24 cellular contexts compared by ENCODE assay signal in the genomic region with DNA sequence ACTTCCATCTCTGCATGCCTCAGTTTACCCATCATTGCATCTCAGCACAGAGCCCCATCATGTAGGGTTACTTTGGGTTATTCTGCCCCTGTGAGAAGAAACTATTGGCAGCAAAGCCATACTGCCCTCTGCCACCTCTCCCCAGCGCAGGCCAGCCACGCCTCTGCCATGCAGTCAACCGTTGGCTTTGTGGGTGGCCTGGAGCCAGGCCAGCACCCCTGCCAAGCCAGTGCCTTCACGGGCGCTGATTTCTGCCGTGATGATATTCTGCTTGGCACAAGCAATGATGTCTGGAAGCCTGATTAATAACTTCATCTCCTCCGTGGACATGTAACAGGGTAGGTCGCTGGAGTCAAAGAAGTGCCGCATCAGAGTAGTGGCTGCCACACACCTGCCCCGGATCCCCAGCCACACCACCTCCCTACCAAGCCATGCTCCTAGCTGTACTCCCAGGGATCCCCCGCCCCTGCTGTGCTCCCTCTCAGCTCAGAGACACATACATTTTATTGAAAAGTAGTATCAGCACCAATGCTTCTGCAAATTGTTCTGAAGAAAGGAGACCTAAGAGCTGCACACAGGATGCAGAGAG. TPM values are rescaled to one million over a fixed set of nuclear protein-coding genes. Genes with fewer than 3 reads are reported as not detected.
A peak's percentile ranks its signal among the peaks of the same experiment; 100 is the strongest.
DNase-seq lines count a peak whose midpoint lies in the region; ATAC-seq, FAIRE-seq and TF ChIP-seq lines count a peak whose summit lies in the region.
"Had no signal": no experiment of that assay in that cellular context is flagged by ENCODE, and none has a peak within 500 bp of the region (broad histone marks: within the 10 kb centered on the region; RNA-seq: fewer than 3 reads in every experiment).

No MANE protein-coding gene starts in this region.

- intact Hi-C loops in MCF 10A (cut with micrococcal nuclease) (no loop called here), mammary epithelial cell (cut with micrococcal nuclease) (no loop called here), kidney (cut with DNase I) (no loop called here), sciatic nerve (cut with DNase I) (no loop called here)

- ATAC-seq in HG03135 (IDR thresholded peaks at IDR 0.05; ENCODE audit: unreplicated experiment) (no peak), sciatic nerve (no peak)
- ATAC-seq: foreskin keratinocyte, natural killer cell had no signal

- TF ChIP-seq CTCF in MCF 10A (IDR thresholded peaks at IDR 0.05; ENCODE audit: unreplicated experiment): no peak
- TF ChIP-seq CTCF in mammary epithelial cell (conservative IDR thresholded peaks at IDR 0.05 in 1 of 2, IDR thresholded peaks at IDR 0.05 in 1 of 2; ENCODE audit: extremely low read depth in 1 of 2, insufficient read depth in 1 of 2, low read depth in 1 of 2, low read length in 2 of 2): no peak
- no peak for TF ChIP-seq CTCF in kidney (IDR thresholded peaks at IDR 0.05; ENCODE audit: borderline replicate concordance, extremely low read depth, insufficient read depth)

- POLR2A ChIA-PET in MCF 10A (lab: Yijun Ruan, JAX): interaction anchor here (0.6 to 1.2 kb wide), 2 partner anchors 15 to 23 kb away, joined by 3 to 4 read pairs; a partner anchor contains a TSS

- no peak overlapping the region for H3K27ac Mint-ChIP-seq in MCF 10A (ENCODE audit: low read depth, unreplicated experiment)
- H3K27ac Mint-ChIP-seq: natural killer cell; stimulated activated naive CD8-positive, alpha-beta T cell treated with anti-CD3 and anti-CD28 coated beads, Interleukin-15, Interleukin-2, amounts not matched to agents 100 ng/mL and 50 ng/mL, for 24 hours had no signal

- 27% methylated on average over 11 of the region's 11 CpGs for WGBS in mammary epithelial cell (ENCODE audit: low coverage, missing lambda C conversion rate)
- 11 to 62% (median 37%) methylated on average over 11 of the region's 11 CpGs for WGBS in small intestine, 3 donors

- H3K4me3 Mint-ChIP-seq in MCF 10A (ENCODE audit: unreplicated experiment): no peak overlapping the region
- H3K4me3 Mint-ChIP-seq: natural killer cell; stimulated activated naive CD8-positive, alpha-beta T cell treated with anti-CD3 and anti-CD28 coated beads, Interleukin-15, Interleukin-2, amounts not matched to agents 100 ng/mL and 50 ng/mL, for 24 hours had no signal

- H3K36me3 Mint-ChIP-seq in MCF 10A (ENCODE audit: insufficient read depth, unreplicated experiment): no peaks in the 10 kb centered on the region
- H3K36me3 Mint-ChIP-seq: natural killer cell had no signal

- H3K4me3 ChIP-seq in mammary epithelial cell (replicated peaks in 1 of 3; ENCODE audit: insufficient read depth in 1 of 3, low read depth in 2 of 3, low read length in 3 of 3): no peak overlapping the region
- H3K4me3 ChIP-seq in kidney (ENCODE audit: low read length in 2 of 2): no peak overlapping the region
- no peak overlapping the region for H3K4me3 ChIP-seq in small intestine (ENCODE audit: low read depth in 1 of 2, low read length in 2 of 2)
- H3K4me3 ChIP-seq: ascending aorta, colonic mucosa, lung, prostate gland had no signal

- DNase-seq in MCF 10A (ENCODE audit: unreplicated experiment) (peak; percentile 49), mammary epithelial cell (no peak), NCI-H69 (lab: John Stamatoyannopoulos, UW) (peak; percentile 71), kidney (peak; percentile 82), urothelium cell line (ENCODE audit: low spot score) (no peak), small intestine (no peak), sciatic nerve (ENCODE audit: low spot score) (no peak)
- DNase-seq: activated CD4-positive, alpha-beta T cell treated with anti-CD3 and anti-CD28 coated beads for 4 hours; activated naive CD4-positive, alpha-beta T cell treated with Interleukin-2 at 50 U/mL for 16 hours; colonic mucosa; foreskin keratinocyte; natural killer cell; NCI-H226; stimulated activated CD4-positive, alpha-beta T cell treated with anti-CD3 and anti-CD28 coated beads, Interleukin-15, amount 100 ng/mL, for 24 hours; T1000 had no signal

- H3K4me2 ChIP-seq in mammary epithelial cell (ENCODE audit: insufficient read depth, low read depth, low read length): no peak overlapping the region

- H3K4me1 Mint-ChIP-seq in MCF 10A (ENCODE audit: insufficient read depth, unreplicated experiment): no peaks in the 10 kb centered on the region
- H3K4me1 Mint-ChIP-seq: natural killer cell had no signal

- H3K27me3 ChIP-seq in mammary epithelial cell (ENCODE audit: insufficient read depth, low read length): no peaks in the 10 kb centered on the region
- H3K27me3 ChIP-seq in small intestine (ENCODE audit: control insufficient read depth in 2 of 2, insufficient read depth in 2 of 2, low read length in 2 of 2): no peaks in the 10 kb centered on the region
- H3K27me3 ChIP-seq: ascending aorta, colonic mucosa had no signal

- dilution Hi-C loops in mammary epithelial cell (cut with HindIII; ENCODE audit: low sequenced_read_pairs): no loop called here

- H3K9ac ChIP-seq in mammary epithelial cell (ENCODE audit: insufficient read depth, low read length) (no peak overlapping the region), kidney (ENCODE audit: low read length in 2 of 2) (no peak overlapping the region)

- in situ Hi-C loops in mammary epithelial cell (cut with MboI; ENCODE audit: low sequenced_read_pairs in 2 of 2): no loop called here

- H3K9me3 ChIP-seq in mammary epithelial cell (replicated peaks; ENCODE audit: insufficient read depth, low read length): no peaks in the 10 kb centered on the region
- no peaks in the 10 kb centered on the region for H3K9me3 ChIP-seq in kidney (ENCODE audit: control insufficient read depth in 1 of 2, low read length in 2 of 2)
- H3K9me3 ChIP-seq in small intestine (ENCODE audit: control insufficient read depth, low read depth): no peaks in the 10 kb centered on the region
- H3K9me3 ChIP-seq: ascending aorta, colonic mucosa, prostate gland had no signal

- CTCF ChIA-PET in MCF 10A (lab: Yijun Ruan, JAX): interaction anchor here (0.6 to 1.8 kb wide), 2 partner anchors 14 to 16 kb away, joined by 3 to 5 read pairs; a partner anchor contains a TSS
- CTCF ChIA-PET in mammary epithelial cell (lab: Charles Lee; ENCODE audit: low non-redundant PET): interaction anchor here (0.7 kb wide), 1 partner anchor 36 kb away, joined by 5 read pairs; no protein-coding TSS in a partner anchor

- no peaks in the 10 kb centered on the region for H3K36me3 ChIP-seq in mammary epithelial cell (ENCODE audit: insufficient read depth, low read length)
- H3K36me3 ChIP-seq in kidney (ENCODE audit: control insufficient read depth in 1 of 2, insufficient read depth in 2 of 2, low read length in 2 of 2): no peaks in the 10 kb centered on the region
- no peaks in the 10 kb centered on the region for H3K36me3 ChIP-seq in small intestine (ENCODE audit: control insufficient read depth in 2 of 2, insufficient read depth in 2 of 2, low read length in 2 of 2)
- H3K36me3 ChIP-seq: ascending aorta, colonic mucosa, prostate gland had no signal

- BruUV-seq in MCF 10A (replicated peaks; lab: Mats Ljungman, UMichigan) (no TSS peak), mammary epithelial cell (replicated peaks; lab: Mats Ljungman, UMichigan) (no TSS peak)

- no peaks in the 10 kb centered on the region for H3K9me3 Mint-ChIP-seq in MCF 10A (ENCODE audit: unreplicated experiment)
- H3K9me3 Mint-ChIP-seq: natural killer cell; stimulated activated naive CD8-positive, alpha-beta T cell treated with anti-CD3 and anti-CD28 coated beads, Interleukin-15, Interleukin-2, amounts not matched to agents 100 ng/mL and 50 ng/mL, for 24 hours had no signal

- H3K4me1 ChIP-seq in mammary epithelial cell (ENCODE audit: insufficient read depth, low read length) (no peaks in the 10 kb centered on the region), kidney (ENCODE audit: control insufficient read depth in 1 of 2, insufficient read depth in 1 of 2, low read depth in 1 of 2, low read length in 2 of 2) (no peaks in the 10 kb centered on the region), small intestine (ENCODE audit: control insufficient read depth in 2 of 2, insufficient read depth in 1 of 2, low read depth in 1 of 2, low read length in 1 of 2) (no peaks in the 10 kb centered on the region)
- H3K4me1 ChIP-seq: ascending aorta, colonic mucosa, foreskin keratinocyte, prostate gland had no signal

- H3K27me3 Mint-ChIP-seq in MCF 10A (ENCODE audit: insufficient read depth, unreplicated experiment): no peaks in the 10 kb centered on the region

- H3K79me2 ChIP-seq in mammary epithelial cell (ENCODE audit: insufficient read depth, low read length): no peaks in the 10 kb centered on the region

- H2AFZ ChIP-seq in mammary epithelial cell (ENCODE audit: low read depth, low read length): no peak overlapping the region

- H4K20me1 ChIP-seq in mammary epithelial cell (ENCODE audit: insufficient read depth, low read length): no peaks in the 10 kb centered on the region

- H3K27ac ChIP-seq in mammary epithelial cell (ENCODE audit: insufficient read depth, low read depth, low read length): no peak overlapping the region
- no peak overlapping the region for H3K27ac ChIP-seq in kidney (ENCODE audit: low read depth in 2 of 2, low read length in 2 of 2)
- H3K27ac ChIP-seq in small intestine (ENCODE audit: low read depth in 1 of 2, low read length in 1 of 2): no peak overlapping the region
- H3K27ac ChIP-seq: ascending aorta, colonic mucosa, foreskin keratinocyte, prostate gland had no signal

- FAIRE-seq in kidney (lab: Jason Lieb, UNC) (no peak), urothelium cell line (lab: Jason Lieb, UNC) (peak; percentile 84), small intestine (lab: Jason Lieb, UNC) (no peak)
- FAIRE-seq: endothelial cell of umbilical vein, G401.6, GM12891 had no signal

RNA-seq across cellular contexts. Expression of a gene that starts 15.0 kb away (rescaled TPM):
- total RNA-seq in MCF 10A (2022): 11.1 and 12.2 TPM in 2 replicates
- total RNA-seq in mammary epithelial cell: 10 to 100 TPM; 14.3 to 16.9 TPM
- polyA plus RNA-seq in mammary epithelial cell: 16.7 TPM
- polyA minus RNA-seq in mammary epithelial cell: 26.8 TPM
- 8.5 TPM for total RNA-seq in kidney
- 8.4 TPM for polyA plus RNA-seq in kidney (ENCODE audit: insufficient read depth, low read depth, low replicate concordance)
- polyA plus RNA-seq in small intestine: 1 to 10 TPM; 2.7 to 7.2 (median 4.1) TPM
- total RNA-seq in sciatic nerve: 17.6 TPM

RNA-seq across cellular contexts. Expression of a gene that starts 28.6 kb away (rescaled TPM):
- not detected in 2 replicates for total RNA-seq in MCF 10A (2022)
- total RNA-seq in mammary epithelial cell: not detected
- polyA plus RNA-seq in mammary epithelial cell: not detected
- not detected for polyA minus RNA-seq in mammary epithelial cell
- not detected for total RNA-seq in kidney
- polyA plus RNA-seq in kidney (ENCODE audit: insufficient read depth, low read depth, low replicate concordance): not detected
- polyA plus RNA-seq in small intestine: not detected
- total RNA-seq in sciatic nerve: not detected
- total RNA-seq: ascending aorta, colonic mucosa, endothelial cell of umbilical vein, foreskin keratinocyte, lung, natural killer cell, ureter had no signal
- polyA plus RNA-seq: endothelial cell of umbilical vein, foreskin keratinocyte, lung had no signal

RNA-seq across cellular contexts. Expression of a gene that starts 41.7 kb away (rescaled TPM):
- total RNA-seq in MCF 10A (2022) (31.0 and 35.5 TPM in 2 replicates), mammary epithelial cell (10 to 100 TPM; 26.0 to 38.2 TPM), kidney (19.7 TPM), sciatic nerve (3.1 TPM)
- polyA plus RNA-seq in mammary epithelial cell (20.8 TPM), kidney (ENCODE audit: insufficient read depth, low read depth, low replicate concordance) (8.8 TPM), small intestine (10 to 100 TPM; 16.1 to 54.1 (median 41.6) TPM)
- polyA minus RNA-seq in mammary epithelial cell: 67.1 TPM
- total RNA-seq: ascending aorta, endothelial cell of umbilical vein had no signal

RNA-seq across cellular contexts. Expression of a gene that starts 47.4 kb away (rescaled TPM):
- total RNA-seq in MCF 10A (2022): not detected in 2 replicates
- under 1 TPM in 1 of 2 donors, not detected in 1; 0.50 TPM for total RNA-seq in mammary epithelial cell
- not detected for polyA plus RNA-seq in mammary epithelial cell
- not detected for polyA minus RNA-seq in mammary epithelial cell
- not detected for total RNA-seq in kidney
- polyA plus RNA-seq in kidney (ENCODE audit: insufficient read depth, low read depth, low replicate concordance): not detected
- polyA plus RNA-seq in small intestine: under 1 TPM in 1 of 3 donors, not detected in 2; 0.16 TPM
- not detected for total RNA-seq in sciatic nerve
- total RNA-seq: ascending aorta, colonic mucosa, endothelial cell of umbilical vein, foreskin keratinocyte, lung, natural killer cell, prostate gland, ureter had no signal
- polyA plus RNA-seq: endothelial cell of umbilical vein had no signal

RNA-seq across cellular contexts. Expression of a gene that starts 49.3 kb away (rescaled TPM):
- 61.5 and 82.6 TPM in 2 replicates for total RNA-seq in MCF 10A (2022)
- total RNA-seq in mammary epithelial cell: 10 to 100 TPM; 31.5 to 41.5 TPM
- polyA plus RNA-seq in mammary epithelial cell: 61.2 TPM
- polyA minus RNA-seq in mammary epithelial cell: 20.1 TPM
- 22.4 TPM for total RNA-seq in kidney
- 93.2 TPM for polyA plus RNA-seq in kidney (ENCODE audit: insufficient read depth, low read depth, low replicate concordance)
- 100 to 1,000 TPM in 2 of 3 donors, 10 to 100 TPM in 1; 67.3 to 152 (median 122) TPM for polyA plus RNA-seq in small intestine
- total RNA-seq in sciatic nerve: 18.3 TPM

Comparison
In these comparisons a context has a peak if more than half of its experiments do, and no peak if none do; other contexts are left out.
1. DNase-seq: peak in MCF 10A (single experiment), NCI-H69 (single experiment) and kidney (single experiment); none in mammary epithelial cell (single experiment), urothelium cell line (single experiment), small intestine (single experiment) and sciatic nerve (single experiment).